In genomic region chr4:158035662-158036195, GRCh38 we compare ENCODE assay signal across 26 cellular contexts.
DNase-seq lines count a peak whose midpoint lies in the region; ATAC-seq, FAIRE-seq and TF ChIP-seq lines count a peak whose summit lies in the region.
"Had no signal": no experiment of that assay in that cellular context is flagged by ENCODE, and none has a peak within 500 bp of the region (broad histone marks: within the 10 kb centered on the region; RNA-seq: fewer than 3 reads in every experiment).

No MANE protein-coding gene starts in this region.

- H3F3A ChIP-seq in GM23338 (replicated peaks; ENCODE audit: low read depth), result no peaks in the 10 kb centered on the region
- no peaks in the 10 kb centered on the region for H3F3A ChIP-seq in MM.1S (ENCODE audit: insufficient read depth, low read length)

- intact Hi-C loops in activated CD8-positive, alpha-beta T cell treated with anti-CD3 and anti-CD28 coated beads for 36 hours (cut with micrococcal nuclease), result no loop called here

- H2AFZ ChIP-seq in GM23338 (peak overlapping the region; percentile 60; the same call in 1 of the 2 replicates), MM.1S (ENCODE audit: low read length) (no peak overlapping the region), astrocyte (ENCODE audit: low read depth, low read length) (no peak overlapping the region)

- H3K27ac Mint-ChIP-seq in GM23338, result peak overlapping the region; percentile 33; the same call in 1 of the 2 replicates
- no peak overlapping the region for H3K27ac Mint-ChIP-seq in astrocyte (ENCODE audit: unreplicated experiment)
- H3K27ac Mint-ChIP-seq in activated CD8-positive, alpha-beta T cell treated with anti-CD3 and anti-CD28 coated beads for 36 hours, result no peak overlapping the region
- H3K27ac Mint-ChIP-seq: CD4-positive, CD25-positive, alpha-beta regulatory T cell; CD8-positive, alpha-beta memory T cell; H9 had no signal

- no peaks in the 10 kb centered on the region for H3K27me3 Mint-ChIP-seq in GM23338 (ENCODE audit: insufficient read depth, low read depth, poor library complexity)
- H3K27me3 Mint-ChIP-seq in astrocyte (ENCODE audit: low read depth, unreplicated experiment), result no peaks in the 10 kb centered on the region
- no peaks in the 10 kb centered on the region for H3K27me3 Mint-ChIP-seq in activated CD8-positive, alpha-beta T cell treated with anti-CD3 and anti-CD28 coated beads for 36 hours
- H3K27me3 Mint-ChIP-seq: CD4-positive, CD25-positive, alpha-beta regulatory T cell; CD8-positive, alpha-beta memory T cell had no signal

- ATAC-seq in A549 (no peak), GM23338 (no peak)
- ATAC-seq in activated CD8-positive, alpha-beta T cell treated with anti-CD3 and anti-CD28 coated beads for 36 hours, result no peak

- H3K9me3 ChIP-seq in A549, result 0 out of 3 replicates have a peak, but pooled peaks cover 5% of the 10 kb centered on the region
- no peaks in the 10 kb centered on the region for H3K9me3 ChIP-seq in MM.1S (replicated peaks; ENCODE audit: insufficient read depth, low read length)
- no peaks in the 10 kb centered on the region for H3K9me3 ChIP-seq in astrocyte (ENCODE audit: insufficient read depth, low read depth, low read length)
- H3K9me3 ChIP-seq: BE2C had no signal

- no peak for TF ChIP-seq POLR2A in A549 (IDR thresholded peaks at IDR 0.05; ENCODE audit: low read length)

- H3K79me2 ChIP-seq in GM23338 (replicated peaks; ENCODE audit: insufficient read depth) (no peaks in the 10 kb centered on the region), MM.1S (ENCODE audit: low read length) (no peaks in the 10 kb centered on the region), astrocyte (ENCODE audit: insufficient read depth, low read length) (no peaks in the 10 kb centered on the region)

- no peak overlapping the region for H3K4me3 ChIP-seq in A549
- no peak overlapping the region for H3K4me3 ChIP-seq in GM23338
- H3K4me3 ChIP-seq in MM.1S (ENCODE audit: low read length), result no peak overlapping the region
- H3K4me3 ChIP-seq in astrocyte (ENCODE audit: insufficient read depth, low read depth, low read length), result no peak overlapping the region

- no peaks in the 10 kb centered on the region for H3K36me3 ChIP-seq in GM23338 (ENCODE audit: insufficient read depth)
- H3K36me3 ChIP-seq in MM.1S (replicated peaks; ENCODE audit: insufficient read depth, low read length), result no peaks in the 10 kb centered on the region
- H3K36me3 ChIP-seq in astrocyte (ENCODE audit: insufficient read depth, low read length), result no peaks in the 10 kb centered on the region
- H3K36me3 ChIP-seq: BE2C had no signal

- H3K36me3 Mint-ChIP-seq in GM23338 (ENCODE audit: low read depth) (no peaks in the 10 kb centered on the region), astrocyte (ENCODE audit: low read depth, unreplicated experiment) (no peaks in the 10 kb centered on the region)
- H3K36me3 Mint-ChIP-seq in activated CD8-positive, alpha-beta T cell treated with anti-CD3 and anti-CD28 coated beads for 36 hours (ENCODE audit: low read depth), result no peaks in the 10 kb centered on the region
- H3K36me3 Mint-ChIP-seq: CD4-positive, CD25-positive, alpha-beta regulatory T cell; CD8-positive, alpha-beta memory T cell had no signal

- H4K20me1 ChIP-seq in GM23338 (replicated peaks; ENCODE audit: insufficient read depth) (no peaks in the 10 kb centered on the region), MM.1S (ENCODE audit: insufficient read depth, low read length) (no peaks in the 10 kb centered on the region), astrocyte (ENCODE audit: insufficient read depth, low read length) (no peaks in the 10 kb centered on the region)

- TF ChIP-seq CTCF in A549 (IDR thresholded peaks at IDR 0.05) (no peak), GM23338 (conservative IDR thresholded peaks at IDR 0.05; ENCODE audit: low read depth in 2 of 2) (no peak), MM.1S (IDR thresholded peaks at IDR 0.05; ENCODE audit: low read length) (no peak), astrocyte (IDR thresholded peaks at IDR 0.05; ENCODE audit: insufficient read depth, low read depth, low read length) (no peak)
- TF ChIP-seq CTCF in activated CD8-positive, alpha-beta T cell treated with anti-CD3 and anti-CD28 coated beads for 36 hours (IDR thresholded peaks at IDR 0.05), result no peak

- no peak overlapping the region for H3K4me2 ChIP-seq in A549
- H3K4me2 ChIP-seq in GM23338, result no peak overlapping the region
- H3K4me2 ChIP-seq in MM.1S (ENCODE audit: low read depth, low read length), result no peak overlapping the region
- H3K4me2 ChIP-seq in astrocyte (ENCODE audit: low read length), result no peak overlapping the region

- H3K4me1 Mint-ChIP-seq in GM23338 (peaks cover 5% of the 10 kb centered on the region; the same call in 2 of the 3 replicates), astrocyte (ENCODE audit: low read depth, unreplicated experiment) (peaks cover 16% of the 10 kb centered on the region)
- no peaks in the 10 kb centered on the region for H3K4me1 Mint-ChIP-seq in activated CD8-positive, alpha-beta T cell treated with anti-CD3 and anti-CD28 coated beads for 36 hours (ENCODE audit: low read depth)
- H3K4me1 Mint-ChIP-seq: CD4-positive, CD25-positive, alpha-beta regulatory T cell; CD8-positive, alpha-beta memory T cell; H9 had no signal

- DNase-seq in A549 (ENCODE audit: low read depth in 1 of 2, low spot score in 1 of 2) (no peak), GM23338 (ENCODE audit: low spot score) (no peak), MM.1S (peak; percentile 8), astrocyte (ENCODE audit: low read depth) (no peak), HCEC 1CT (no peak), HPDE6-E6E7 (ENCODE audit: extremely low spot score) (no peak), HuH-7 (ENCODE audit: low spot score) (no peak)
- DNase-seq in activated CD8-positive, alpha-beta T cell treated with anti-CD3 and anti-CD28 coated beads for 36 hours, result no peak
- DNase-seq: ACHN; BE2C; C1 segment of cervical spinal cord; CD4-positive, CD25-positive, alpha-beta regulatory T cell; CD8-positive, alpha-beta memory T cell; COR-L47; DMS 273 treated with DMSO at 0.1 percent for 48 hours; DMS53; DND-41; EL; GOT3; H9; Kasumi-1; KBM-7 had no signal

- FAIRE-seq in A549 (lab: Jason Lieb, UNC) (no peak), astrocyte (lab: Jason Lieb, UNC) (peak; percentile 68)
- FAIRE-seq: GM12892, GM18507, HTR-8/SVneo had no signal

- 88% methylated on average over 2 of the region's 2 CpGs for WGBS in A549 (ENCODE audit: missing lambda C conversion rate)

- H3K27ac ChIP-seq in A549 (no peak overlapping the region), GM23338 (ENCODE audit: low read depth) (no peak overlapping the region), MM.1S (ENCODE audit: low read length) (no peak overlapping the region), astrocyte (ENCODE audit: low read depth, low read length) (no peak overlapping the region)
- H3K27ac ChIP-seq: HL-60 had no signal

- H3K9me3 Mint-ChIP-seq in GM23338 (no peaks in the 10 kb centered on the region), astrocyte (ENCODE audit: unreplicated experiment) (peaks cover 18% of the 10 kb centered on the region)
- peaks cover 3% of the 10 kb centered on the region for H3K9me3 Mint-ChIP-seq in activated CD8-positive, alpha-beta T cell treated with anti-CD3 and anti-CD28 coated beads for 36 hours

- POLR2A ChIA-PET in A549 (lab: Yijun Ruan, JAX), result no interaction called here
- POLR2A ChIA-PET in activated CD8-positive, alpha-beta T cell treated with anti-CD3 and anti-CD28 coated beads for 36 hours (lab: Charles Lee), result no interaction called here

- no peak for TF ChIP-seq RAD21 in A549 (conservative IDR thresholded peaks at IDR 0.05 in 1 of 2, IDR thresholded peaks at IDR 0.05 in 1 of 2)

- TF ChIP-seq EP300 in A549 (IDR thresholded peaks at IDR 0.05), result no peak

- peaks cover 14% of the 10 kb centered on the region; the same call in 2 of the 3 replicates for H3K4me1 ChIP-seq in A549
- peaks cover 6% of the 10 kb centered on the region; the same call in 1 of the 2 replicates for H3K4me1 ChIP-seq in GM23338 (ENCODE audit: insufficient read depth)
- no peaks in the 10 kb centered on the region for H3K4me1 ChIP-seq in MM.1S (ENCODE audit: low read length)
- no peaks in the 10 kb centered on the region for H3K4me1 ChIP-seq in astrocyte (ENCODE audit: insufficient read depth, low read length)
- H3K4me1 ChIP-seq: BE2C had no signal

- H3K9ac ChIP-seq in MM.1S (ENCODE audit: low read length), result no peak overlapping the region
- no peak overlapping the region for H3K9ac ChIP-seq in astrocyte (ENCODE audit: low read length)

- H3K4me3 Mint-ChIP-seq in GM23338 (no peak overlapping the region), astrocyte (ENCODE audit: unreplicated experiment) (no peak overlapping the region)
- no peak overlapping the region for H3K4me3 Mint-ChIP-seq in activated CD8-positive, alpha-beta T cell treated with anti-CD3 and anti-CD28 coated beads for 36 hours
- H3K4me3 Mint-ChIP-seq: CD4-positive, CD25-positive, alpha-beta regulatory T cell; CD8-positive, alpha-beta memory T cell; H9 had no signal

- 0 out of 2 replicates have a peak, but pooled peaks cover 3% of the 10 kb centered on the region for H3K9me2 ChIP-seq in GM23338 (ENCODE audit: insufficient read depth)
- H3K9me2 ChIP-seq in MM.1S (replicated peaks; ENCODE audit: insufficient read depth, low read length), result no peaks in the 10 kb centered on the region

- CTCF ChIA-PET in A549 (lab: Yijun Ruan, JAX), result no interaction called here
- CTCF ChIA-PET in activated CD8-positive, alpha-beta T cell treated with anti-CD3 and anti-CD28 coated beads for 36 hours (lab: Charles Lee), result no interaction called here

- no peaks in the 10 kb centered on the region for H3K27me3 ChIP-seq in GM23338 (ENCODE audit: insufficient read depth)
- no peaks in the 10 kb centered on the region for H3K27me3 ChIP-seq in MM.1S (replicated peaks; ENCODE audit: insufficient read depth, low read length)
- no peaks in the 10 kb centered on the region for H3K27me3 ChIP-seq in astrocyte (ENCODE audit: insufficient read depth, low read length)
- H3K27me3 ChIP-seq: BE2C had no signal

TF ChIP-seq in A549, 52 proteins besides CTCF, POLR2A, EP300 and RAD21 (continues in another document):
- peak; percentile 44 to 51; a peak in 2 of 4 replicates for TF ChIP-seq CEBPB (IDR thresholded peaks at IDR 0.05)

TF ChIP-seq in GM23338, 12 proteins besides CTCF, POLR2A, EP300 and RAD21 (continues in another document):
- TF ChIP-seq ZNF331 (CRISPR knock-in tag; IDR thresholded peaks at IDR 0.05; ENCODE audit: low read depth) (no peak), EZH2phosphoT487 (IDR thresholded peaks at IDR 0.05; ENCODE audit: unreplicated experiment) (no peak)
